8 cellular contexts compared by ENCODE assay signal in the genomic region with DNA sequence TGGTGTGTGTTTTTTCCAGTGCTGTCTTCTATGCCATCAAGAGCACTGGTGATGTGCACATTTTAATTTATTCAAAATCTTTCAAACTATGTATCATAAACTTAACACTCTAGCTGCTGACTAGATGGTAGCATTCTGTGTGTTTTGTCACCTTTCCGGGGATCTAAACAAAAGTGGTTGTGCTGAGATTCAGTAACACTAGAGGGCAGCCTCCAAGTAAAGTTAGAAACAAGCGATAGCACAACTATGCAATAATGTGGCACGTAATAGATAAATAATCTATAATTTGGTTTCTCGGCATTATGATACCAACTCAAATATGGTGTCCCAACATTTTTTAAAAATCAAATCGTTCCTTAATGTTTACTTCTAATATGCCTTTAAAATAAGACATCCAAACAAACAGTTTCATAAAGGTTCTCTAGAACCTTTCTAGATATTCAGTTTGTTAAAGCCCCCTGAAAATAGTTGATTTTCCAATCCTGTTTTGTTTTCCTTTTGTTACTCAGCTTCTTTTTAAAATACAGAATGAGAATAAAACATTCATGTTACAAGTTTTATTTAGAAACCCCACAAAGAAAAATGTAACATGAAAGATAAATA. TPM values are rescaled to one million over a fixed set of nuclear protein-coding genes. Genes with fewer than 3 reads are reported as not detected.
DNase-seq lines count a peak whose midpoint lies in the region; ATAC-seq and TF ChIP-seq lines count a peak whose summit lies in the region.

No MANE protein-coding gene starts in this region.

- H3K27me3 ChIP-seq in heart right ventricle (no peaks in the 10 kb centered on the region), esophagus squamous epithelium (no peaks in the 10 kb centered on the region), testis (no peaks in the 10 kb centered on the region)

- intact Hi-C loops in heart right ventricle (cut with DNase I) (loop anchor here in 1 of 10 donors (5.0 kb wide), 1 partner anchor 415 kb away; no protein-coding TSS in a partner anchor), left ventricle myocardium superior (cut with micrococcal nuclease) (no loop called here), esophagus squamous epithelium (cut with DNase I) (no loop called here), testis (cut with DNase I; ENCODE audit: low total_unique reads) (no loop called here)

- no peaks in the 10 kb centered on the region for H3K9me3 ChIP-seq in heart right ventricle
- H3K9me3 ChIP-seq in esophagus squamous epithelium: no peaks in the 10 kb centered on the region
- H3K9me3 ChIP-seq in testis: no peaks in the 10 kb centered on the region

- TF ChIP-seq POLR2A in esophagus squamous epithelium (IDR thresholded peaks at IDR 0.05): no peak
- TF ChIP-seq POLR2A in testis (IDR thresholded peaks at IDR 0.05): no peak

- no peaks in the 10 kb centered on the region for H3K36me3 ChIP-seq in heart right ventricle
- no peaks in the 10 kb centered on the region for H3K36me3 ChIP-seq in esophagus squamous epithelium
- no peaks in the 10 kb centered on the region for H3K36me3 ChIP-seq in testis (ENCODE audit: low read depth, missing control alignments)

- ATAC-seq in heart right ventricle (peak in 1 of 8 donors; percentile 31), left ventricle myocardium superior (no peak), HG03520 (IDR thresholded peaks at IDR 0.05; ENCODE audit: unreplicated experiment) (no peak)

- TF ChIP-seq CTCF in heart right ventricle (IDR thresholded peaks at IDR 0.05) (peak in 8 of 9 donors; percentile 19 to 70 (median 59)), esophagus squamous epithelium (IDR thresholded peaks at IDR 0.05) (peak in 5 of 6 experiments; percentile 23 to 61 (median 43)), testis (IDR thresholded peaks at IDR 0.05) (peak in 2 of 3 experiments; percentile 33 to 43)

- H3K27ac ChIP-seq in heart right ventricle (no peak overlapping the region), esophagus squamous epithelium (no peak overlapping the region), testis (no peak overlapping the region)

- DNase-seq in heart right ventricle (no peak), left ventricle myocardium superior (no peak), NCI-H748 treated with DMSO at 0.1 percent for 48 hours (lab: John Stamatoyannopoulos, UW) (peak; percentile 24), esophagus squamous epithelium (lab: John Stamatoyannopoulos, UW) (no peak), testis (no peak)
- DNase-seq in stimulated activated CD4-positive, alpha-beta T cell treated with anti-CD3 and anti-CD28 coated beads, Interleukin-4, amount 100 ng/mL, for 4 hours: no peak
- DNase-seq in activated CD4-positive, CD25-positive, alpha-beta regulatory T cell (lab: John Stamatoyannopoulos, UW): no peak

- H3K4me1 ChIP-seq in heart right ventricle: peaks cover 0 to 66% (median 2%) of the 10 kb centered on the region in 9 donors
- H3K4me1 ChIP-seq in esophagus squamous epithelium: peaks cover 0 to 25% (median 5%) of the 10 kb centered on the region in 3 donors
- no peaks in the 10 kb centered on the region for H3K4me1 ChIP-seq in testis

- WGBS in heart right ventricle, 2 donors: 37 to 38% methylated on average over 5 of the region's 5 CpGs
- WGBS in esophagus squamous epithelium, 2 donors: 26 to 33% methylated on average over 5 of the region's 5 CpGs
- WGBS in testis, 2 donors: 55 to 56% methylated on average over 5 of the region's 5 CpGs

- no peak overlapping the region for H3K4me3 ChIP-seq in heart right ventricle
- no peak overlapping the region for H3K4me3 ChIP-seq in esophagus squamous epithelium
- H3K4me3 ChIP-seq in testis: no peak overlapping the region

RNA-seq across cellular contexts. Expression of a gene that starts 16.9 kb away (rescaled TPM):
- total RNA-seq in heart right ventricle (10 to 100 TPM in 2 of 10 donors, 1 to 10 TPM in 8; 2.9 to 11.3 (median 8.3) TPM), left ventricle myocardium superior (6.4 TPM), esophagus squamous epithelium (10 to 100 TPM in 1 of 4 donors, 1 to 10 TPM in 3; 3.0 to 28.6 (median 4.3) TPM), testis (10 to 100 TPM; 52.0 to 67.6 TPM)
- polyA plus RNA-seq in heart right ventricle (1 to 10 TPM; 3.0 to 4.2 TPM), testis (ENCODE audit: insufficient read depth, low read depth, low replicate concordance) (17.4 TPM)
